ENCODE assay signal across 26 cellular contexts in the genomic region with DNA sequence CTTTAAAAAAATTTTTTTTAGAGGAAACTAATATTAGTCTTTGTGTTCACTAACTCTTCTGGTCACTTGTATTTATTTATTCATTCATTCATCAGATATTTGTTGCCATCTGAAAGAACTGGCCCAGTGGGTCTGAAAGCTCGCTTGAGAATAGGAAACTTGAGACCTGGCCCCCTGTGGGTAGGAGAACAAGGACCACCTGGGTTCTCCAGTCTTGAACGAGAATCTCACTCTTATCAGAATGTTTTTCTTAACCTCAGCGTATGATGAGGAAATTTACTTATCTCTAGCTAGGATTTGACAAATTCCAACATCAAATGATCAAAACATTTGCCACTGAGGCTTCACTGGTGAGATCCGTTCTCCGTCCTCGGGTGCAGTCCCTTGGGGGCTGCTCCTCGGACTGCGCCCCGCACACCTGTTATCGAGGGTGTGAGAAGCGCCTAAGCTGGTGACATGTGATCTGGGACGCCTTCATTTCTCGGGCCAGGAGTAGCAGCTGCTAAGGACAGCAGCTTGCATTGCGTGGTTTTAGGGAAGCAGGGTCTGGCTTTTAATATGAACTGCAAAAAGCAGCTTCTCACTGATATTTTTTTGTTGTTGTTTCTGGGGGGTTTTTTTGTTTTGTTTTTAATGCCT. TPM values are rescaled to one million over a fixed set of nuclear protein-coding genes. Genes with fewer than 3 reads are reported as not detected.
A peak's percentile ranks its signal among the peaks of the same experiment; 100 is the strongest.
DNase-seq lines count a peak whose midpoint lies in the region; ATAC-seq and TF ChIP-seq lines count a peak whose summit lies in the region.
"Had no signal": no experiment of that assay in that cellular context is flagged by ENCODE, and none has a peak within 500 bp of the region (broad histone marks: within the 10 kb centered on the region; RNA-seq: fewer than 3 reads in every experiment).

No MANE protein-coding gene starts in this region.

- no peaks in the 10 kb centered on the region for H3K27me3 ChIP-seq in psoas muscle (ENCODE audit: insufficient read depth in 3 of 3, low read length in 2 of 3)
- H3K27me3 ChIP-seq: body of pancreas, heart right ventricle, suprapubic skin, vagina had no signal

- TF ChIP-seq CTCF in glutamatergic neuron (IDR thresholded peaks at IDR 0.05; ENCODE audit: partially characterized antibody, unreplicated experiment), result no peak
- TF ChIP-seq CTCF in psoas muscle (IDR thresholded peaks at IDR 0.05), result no peak

- H3K4me3 ChIP-seq in psoas muscle, result no peak overlapping the region
- H3K4me3 ChIP-seq: body of pancreas, heart right ventricle, K562, suprapubic skin, vagina had no signal

- peaks cover 5% of the 10 kb centered on the region for H3K9me3 Mint-ChIP-seq in glutamatergic neuron (ENCODE audit: unreplicated experiment)
- H3K9me3 Mint-ChIP-seq: activated naive CD8-positive, alpha-beta T cell treated with anti-CD3 and anti-CD28 coated beads, Interleukin-2, amount 50 U/mL, for 24 hours; stimulated activated effector memory CD8-positive, alpha-beta T cell treated with anti-CD3 and anti-CD28 coated beads, Interleukin-12 subunit alpha, Interleukin-12 subunit beta, amount 100 ng/mL, for 72 hours had no signal

- WGBS in psoas muscle, 3 donors, result 26 to 40% (median 28%) methylated on average over 14 of the region's 14 CpGs

- H3K27ac ChIP-seq in psoas muscle, result no peak overlapping the region
- H3K27ac ChIP-seq: body of pancreas, heart right ventricle, HL-60, suprapubic skin, vagina had no signal

- intact Hi-C loops in psoas muscle (cut with DNase I) (no loop called here), posterior cingulate gyrus (cut with DNase I) (no loop called here)

- peak overlapping the region; percentile 56 for H3K27ac Mint-ChIP-seq in glutamatergic neuron (ENCODE audit: unreplicated experiment)
- H3K27ac Mint-ChIP-seq: activated naive CD8-positive, alpha-beta T cell treated with anti-CD3 and anti-CD28 coated beads, Interleukin-2, amount 50 U/mL, for 24 hours; stimulated activated effector memory CD8-positive, alpha-beta T cell treated with anti-CD3 and anti-CD28 coated beads, Interleukin-12 subunit alpha, Interleukin-12 subunit beta, amount 100 ng/mL, for 72 hours had no signal

- peak in 2 of 3 experiments; percentile 6 to 34 for DNase-seq in NCI-H1417 (lab: John Stamatoyannopoulos, UW)
- no peak for DNase-seq in NCI-H1417 treated with DMSO at 0.1 percent for 48 hours (lab: John Stamatoyannopoulos, UW)
- peak; percentile 78 for DNase-seq in NCI-H2171 (lab: John Stamatoyannopoulos, UW)
- no peak for DNase-seq in glutamatergic neuron
- DNase-seq in psoas muscle, result no peak
- no peak for DNase-seq in posterior cingulate gyrus
- DNase-seq in cerebellar cortex (ENCODE audit: low spot score), result no peak
- DNase-seq: activated CD8-positive, alpha-beta memory T cell treated with anti-CD3 and anti-CD28 coated beads, Interleukin-2, amount 50 U/mL, for 4 hours; activated naive CD8-positive, alpha-beta T cell treated with anti-CD3 and anti-CD28 coated beads, Interleukin-2, amount 50 U/mL, for 24 hours; body of pancreas; Calu3; GDM1; heart right ventricle; NCI-H2081 treated with DMSO at 0.1 percent for 48 hours; NCI-H774; right cardiac atrium; SHP77 treated with DMSO at 0.1 percent for 48 hours had no signal

- peaks cover 21% of the 10 kb centered on the region for H3K4me1 Mint-ChIP-seq in glutamatergic neuron (ENCODE audit: low read depth, unreplicated experiment)
- H3K4me1 Mint-ChIP-seq: activated naive CD8-positive, alpha-beta T cell treated with anti-CD3 and anti-CD28 coated beads, Interleukin-2, amount 50 U/mL, for 24 hours; stimulated activated effector memory CD8-positive, alpha-beta T cell treated with anti-CD3 and anti-CD28 coated beads, Interleukin-12 subunit alpha, Interleukin-12 subunit beta, amount 100 ng/mL, for 72 hours had no signal

- no peaks in the 10 kb centered on the region for H3K36me3 Mint-ChIP-seq in glutamatergic neuron (ENCODE audit: unreplicated experiment)
- H3K36me3 Mint-ChIP-seq: stimulated activated effector memory CD8-positive, alpha-beta T cell treated with anti-CD3 and anti-CD28 coated beads, Interleukin-12 subunit alpha, Interleukin-12 subunit beta, amount 100 ng/mL, for 72 hours had no signal

- peaks cover 16% of the 10 kb centered on the region for H3K4me1 ChIP-seq in psoas muscle
- H3K4me1 ChIP-seq: body of pancreas, heart right ventricle, suprapubic skin, vagina had no signal

- peak; percentile 69 to 81 (median 70) for ATAC-seq in psoas muscle
- no peak for ATAC-seq in SK-N-SH treated with all-trans-retinoic acid at 6 μM for 48 hours
- ATAC-seq: activated naive CD8-positive, alpha-beta T cell treated with anti-CD3 and anti-CD28 coated beads, Interleukin-2, amount 50 U/mL, for 24 hours; body of pancreas; heart right ventricle; K562; right cardiac atrium; stimulated activated effector memory CD8-positive, alpha-beta T cell treated with anti-CD3 and anti-CD28 coated beads, Interleukin-12 subunit alpha, Interleukin-12 subunit beta, amount 100 ng/mL, for 72 hours had no signal

- H3K4me3 Mint-ChIP-seq in glutamatergic neuron (ENCODE audit: unreplicated experiment), result peak overlapping the region; percentile 46
- H3K4me3 Mint-ChIP-seq: activated naive CD8-positive, alpha-beta T cell treated with anti-CD3 and anti-CD28 coated beads, Interleukin-2, amount 50 U/mL, for 24 hours; stimulated activated effector memory CD8-positive, alpha-beta T cell treated with anti-CD3 and anti-CD28 coated beads, Interleukin-12 subunit alpha, Interleukin-12 subunit beta, amount 100 ng/mL, for 72 hours had no signal

- peaks cover 4% of the 10 kb centered on the region for H3K27me3 Mint-ChIP-seq in glutamatergic neuron (ENCODE audit: unreplicated experiment)

- no peaks in the 10 kb centered on the region for H3K9me3 ChIP-seq in psoas muscle
- H3K9me3 ChIP-seq: body of pancreas, heart right ventricle, suprapubic skin, vagina had no signal

- H3K36me3 ChIP-seq in psoas muscle (ENCODE audit: insufficient read depth in 1 of 2, low read depth in 1 of 2), result peaks cover 0 to 5% of the 10 kb centered on the region in 2 donors

TF ChIP-seq in SK-N-SH treated with all-trans-retinoic acid at 6 μM for 48 hours, 23 proteins besides CTCF, POLR2A, EP300 and RAD21:
- TF ChIP-seq, protein P1, sequence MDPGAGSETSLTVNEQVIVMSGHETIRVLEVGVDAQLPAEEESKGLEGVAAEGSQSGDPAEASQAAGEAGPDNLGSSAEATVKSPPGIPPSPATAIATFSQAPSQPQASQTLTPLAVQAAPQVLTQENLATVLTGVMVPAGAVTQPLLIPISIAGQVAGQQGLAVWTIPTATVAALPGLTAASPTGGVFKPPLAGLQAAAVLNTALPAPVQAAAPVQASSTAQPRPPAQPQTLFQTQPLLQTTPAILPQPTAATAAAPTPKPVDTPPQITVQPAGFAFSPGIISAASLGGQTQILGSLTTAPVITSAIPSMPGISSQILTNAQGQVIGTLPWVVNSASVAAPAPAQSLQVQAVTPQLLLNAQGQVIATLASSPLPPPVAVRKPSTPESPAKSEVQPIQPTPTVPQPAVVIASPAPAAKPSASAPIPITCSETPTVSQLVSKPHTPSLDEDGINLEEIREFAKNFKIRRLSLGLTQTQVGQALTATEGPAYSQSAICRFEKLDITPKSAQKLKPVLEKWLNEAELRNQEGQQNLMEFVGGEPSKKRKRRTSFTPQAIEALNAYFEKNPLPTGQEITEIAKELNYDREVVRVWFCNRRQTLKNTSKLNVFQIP (CRISPR knock-in tag; IDR thresholded peaks at IDR 0.05; ENCODE audit: borderline replicate concordance, low read depth), result no peak
- no peak for TF ChIP-seq TCF4 (CRISPR knock-in tag; IDR thresholded peaks at IDR 0.05; ENCODE audit: borderline replicate concordance)

RNA-seq across cellular contexts. Expression of a gene that starts 6.3 kb away (rescaled TPM):
- not detected for total RNA-seq in glutamatergic neuron (ENCODE audit: unreplicated experiment)
- total RNA-seq in psoas muscle, result not detected
- polyA plus RNA-seq in psoas muscle, result not detected
- total RNA-seq: body of pancreas; Calu3; K562; osteocyte; suprapubic skin; T-helper 1 cell treated with Interleukin-12 subunit alpha and Interleukin-12 subunit beta and Interleukin-4 antibody, amounts not matched to agents 30 ng/mL and 1 ng/mL, for 36 hours; vagina had no signal
- polyA plus RNA-seq: BJ, heart right ventricle, K562 had no signal

RNA-seq across cellular contexts. Expression of a gene that starts 17.5 kb away (rescaled TPM):
- total RNA-seq in glutamatergic neuron (ENCODE audit: unreplicated experiment), result 20.5 TPM
- 10 to 100 TPM; 17.5 to 68.2 (median 38.0) TPM for total RNA-seq in psoas muscle
- polyA plus RNA-seq in psoas muscle, result 10 to 100 TPM in 1 of 3 donors, 1 to 10 TPM in 2; 7.7 to 13.9 (median 8.8) TPM
- total RNA-seq: T-helper 1 cell treated with Interleukin-12 subunit alpha and Interleukin-12 subunit beta and Interleukin-4 antibody, amounts not matched to agents 30 ng/mL and 1 ng/mL, for 36 hours had no signal

Comparison
In these comparisons a context has a peak if more than half of its experiments do, and no peak if none do; other contexts are left out.
1. DNase-seq: peak in NCI-H1417 (2 of 3) and NCI-H2171 (single experiment); none in NCI-H1417 treated with DMSO at 0.1 percent for 48 hours (single experiment), glutamatergic neuron (single experiment), psoas muscle (0 of 2), posterior cingulate gyrus (0 of 10) and cerebellar cortex (single experiment).